Comparison of ENCODE assay signal across 25 cellular contexts in genomic region chr18:76673281-76674005, GRCh38.
"Had no signal": no experiment of that assay in that cellular context is flagged by ENCODE, and none has a peak within 500 bp of the region (broad histone marks: within the 10 kb centered on the region; RNA-seq: fewer than 3 reads in every experiment).

No MANE protein-coding gene starts in this region.

- H3K27ac ChIP-seq: left lung, lower lobe of right lung, neutrophil, ovary, right atrium auricular region, right lobe of liver, suprapubic skin, thoracic aorta, tibial artery had no signal

- H3K9me3 ChIP-seq: left lung, lower lobe of right lung, neutrophil, ovary, right atrium auricular region, right lobe of liver, suprapubic skin, thoracic aorta, tibial artery had no signal

- H3K36me3 Mint-ChIP-seq: naive thymus-derived CD8-positive, alpha-beta T cell had no signal

- H3K4me1 Mint-ChIP-seq: neural crest cell had no signal

- FAIRE-seq: keratinocyte had no signal

- H3K27ac Mint-ChIP-seq: nephron; progenitor cell of endocrine pancreas; stimulated activated naive CD8-positive, alpha-beta T cell treated with anti-CD3 and anti-CD28 coated beads, Interleukin-15, Interleukin-2, amounts not matched to agents 100 ng/mL and 50 ng/mL, for 24 hours had no signal

- H3K4me3 ChIP-seq: left lung, lower lobe of right lung, ovary, right atrium auricular region, right lobe of liver, suprapubic skin, thoracic aorta, tibial artery had no signal

- H3K36me3 ChIP-seq: left lung, lower lobe of right lung, neutrophil, ovary, right atrium auricular region, right lobe of liver, suprapubic skin, thoracic aorta, tibial artery had no signal

- H3K4me1 ChIP-seq: left lung, lower lobe of right lung, right atrium auricular region, right lobe of liver, tibial artery had no signal

- H3K4me3 Mint-ChIP-seq: naive thymus-derived CD8-positive, alpha-beta T cell; nephron; neural crest cell; stimulated activated naive CD8-positive, alpha-beta T cell treated with anti-CD3 and anti-CD28 coated beads, Interleukin-15, Interleukin-2, amounts not matched to agents 100 ng/mL and 50 ng/mL, for 24 hours had no signal

- H3K27me3 ChIP-seq: left lung, neutrophil, ovary, right atrium auricular region, right lobe of liver, tibial artery had no signal

- ATAC-seq: left cardiac atrium; left lung; naive thymus-derived CD8-positive, alpha-beta T cell; right lobe of liver had no signal

- H3K9me3 Mint-ChIP-seq: neural crest cell; stimulated activated naive CD8-positive, alpha-beta T cell treated with anti-CD3 and anti-CD28 coated beads, Interleukin-15, Interleukin-2, amounts not matched to agents 100 ng/mL and 50 ng/mL, for 24 hours had no signal

- H3K27me3 Mint-ChIP-seq: stimulated activated naive CD8-positive, alpha-beta T cell treated with anti-CD3 and anti-CD28 coated beads, Interleukin-15, Interleukin-2, amounts not matched to agents 100 ng/mL and 50 ng/mL, for 24 hours had no signal

- DNase-seq: hippocampal formation; kidney glomerular epithelial cell; left cardiac atrium; left lung; lower lobe of right lung; naive thymus-derived CD8-positive, alpha-beta T cell; occipital lobe; ovary; right lobe of liver; stimulated activated CD4-positive, alpha-beta T cell treated with anti-CD3 and anti-CD28 coated beads, Interleukin-12 subunit alpha, Interleukin-12 subunit beta, amount 100 ng/mL, for 4 hours; stimulated activated CD4-positive, alpha-beta T cell treated with anti-CD3 and anti-CD28 coated beads, Interleukin-15, amount 100 ng/mL, for 24 hours; stimulated activated CD4-positive, alpha-beta T cell treated with anti-CD3 and anti-CD28 coated beads, Interleukin-2, amount 100 ng/mL, for 24 hours; stimulated activated CD4-positive, alpha-beta T cell treated with anti-CD3 and anti-CD28 coated beads, Interleukin-4, amount 100 ng/mL, for 1 hour; stimulated activated naive CD4-positive, alpha-beta T cell; tibial artery; trophoblast cell had no signal
